8 cellular contexts compared by ENCODE assay signal in the genomic region with DNA sequence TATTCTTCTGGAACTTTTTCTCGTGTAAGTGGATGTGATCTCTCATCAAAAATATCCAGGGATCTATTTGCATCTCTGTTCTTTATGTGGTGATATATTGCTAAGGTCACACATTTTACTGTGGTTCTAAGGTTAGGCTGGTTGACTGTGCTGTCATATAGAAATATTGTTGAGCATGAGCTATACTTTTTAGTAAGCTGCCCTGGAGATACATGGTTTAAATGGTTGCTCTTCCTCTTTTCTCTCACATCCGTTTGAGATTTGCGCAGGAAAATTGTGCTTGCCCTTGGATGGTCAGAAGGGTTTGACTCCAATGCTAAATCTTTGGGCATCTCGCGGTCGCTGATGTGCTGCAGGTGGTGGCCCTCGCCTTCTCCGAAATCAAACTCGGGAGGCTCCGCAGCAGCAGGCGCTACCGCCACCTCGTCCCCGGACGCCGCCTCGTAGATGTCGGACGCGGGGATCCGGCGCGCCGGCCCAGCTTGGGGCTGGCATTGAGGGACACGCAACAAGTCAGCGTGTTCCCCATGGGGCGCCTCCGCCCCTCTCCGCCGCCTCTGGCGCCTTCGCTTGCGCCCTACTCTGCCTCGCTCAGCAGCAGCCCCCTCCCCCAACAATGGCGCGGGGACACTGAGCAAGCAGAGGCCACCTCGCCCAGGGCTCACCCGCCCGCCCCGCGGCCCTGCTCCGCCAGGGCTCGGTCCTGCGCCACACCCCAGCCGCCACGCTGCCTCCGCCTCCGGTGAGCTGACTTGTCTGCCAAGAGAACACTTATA.
DNase-seq lines count a peak whose midpoint lies in the region; ATAC-seq and TF ChIP-seq lines count a peak whose summit lies in the region.

No MANE protein-coding gene starts in this region.

- DNase-seq in GM12864 (ENCODE audit: low read depth) = no peak
- DNase-seq in activated CD8-positive, alpha-beta memory T cell treated with anti-CD3 and anti-CD28 coated beads for 24 hours = peak; percentile 76
- DNase-seq in Right ventricle myocardium superior = peak; percentile 43
- peak; percentile 1 to 24 (median 14) for DNase-seq in stimulated activated CD4-positive, alpha-beta T cell treated with anti-CD3 and anti-CD28 coated beads, TNF-alpha, amount 100 ng/mL, for 4 hours (ENCODE audit: low read depth in 3 of 3)
- DNase-seq in DMS153 (lab: John Stamatoyannopoulos, UW) = no peak
- DNase-seq in NCI-H2227 treated with DMSO at 0.1 percent for 48 hours (lab: John Stamatoyannopoulos, UW) = no peak

- intact Hi-C loops in Right ventricle myocardium superior (cut with DNase I) = no loop called here

- TF ChIP-seq CTCF in GM12864 (IDR thresholded peaks at IDR 0.05; ENCODE audit: low read depth, low read length, missing control alignments) = no peak

- ATAC-seq in HG03159 (IDR thresholded peaks at IDR 0.05; ENCODE audit: unreplicated experiment) (peak; percentile 68), Right ventricle myocardium superior (ENCODE audit: poor library complexity) (peak; percentile 55), GM21825 (IDR thresholded peaks at IDR 0.05; ENCODE audit: unreplicated experiment) (no peak)

- H3K4me3 ChIP-seq in GM12864 (ENCODE audit: low read depth, low read length) = peak overlapping the region; percentile 33

Comparison
In these comparisons a context has a peak if more than half of its experiments do, and no peak if none do; other contexts are left out.
1. DNase-seq: peak in activated CD8-positive, alpha-beta memory T cell treated with anti-CD3 and anti-CD28 coated beads for 24 hours (single experiment), Right ventricle myocardium superior (single experiment) and stimulated activated CD4-positive, alpha-beta T cell treated with anti-CD3 and anti-CD28 coated beads, TNF-alpha, amount 100 ng/mL, for 4 hours (3 of 3); none in GM12864 (single experiment), DMS153 (single experiment) and NCI-H2227 treated with DMSO at 0.1 percent for 48 hours (single experiment).